11 cellular contexts compared by ENCODE assay signal in genomic region chr4:176794151-176794550, GRCh38. TPM values are rescaled to one million over a fixed set of nuclear protein-coding genes. Genes with fewer than 3 reads are reported as not detected.
DNase-seq lines count a peak whose midpoint lies in the region; ATAC-seq and TF ChIP-seq lines count a peak whose summit lies in the region.
"Had no signal": no experiment of that assay in that cellular context is flagged by ENCODE, and none has a peak within 500 bp of the region (broad histone marks: within the 10 kb centered on the region; RNA-seq: fewer than 3 reads in every experiment).

No MANE protein-coding gene starts in this region.

- H3K23ac ChIP-seq in trophoblast cell (ENCODE audit: low read length) = no peak overlapping the region

- H3K27ac Mint-ChIP-seq in Calu3 (ENCODE audit: unreplicated experiment) = no peak overlapping the region
- H3K27ac Mint-ChIP-seq: IgD-negative memory B cell had no signal

- H3F3A ChIP-seq in PC-9 (ENCODE audit: insufficient read depth, low read depth) = peaks cover 21% of the 10 kb centered on the region

- peaks cover 28% of the 10 kb centered on the region for H3K4me1 Mint-ChIP-seq in Calu3 (ENCODE audit: low read depth, unreplicated experiment)

- no peak overlapping the region for H4K8ac ChIP-seq in trophoblast cell (ENCODE audit: low read depth, low read length)

- H4K91ac ChIP-seq in trophoblast cell (ENCODE audit: low read depth, low read length) = no peak overlapping the region

- H2AFZ ChIP-seq in PC-9 (no peak overlapping the region), trophoblast cell (ENCODE audit: insufficient read depth, low read length, poor library complexity) (no peak overlapping the region)

- H4K12ac ChIP-seq in trophoblast cell (ENCODE audit: low read depth, low read length) = no peak overlapping the region

- H2BK5ac ChIP-seq in trophoblast cell (ENCODE audit: low read depth, low read length, poor library complexity) = no peak overlapping the region

- H3K36me3 Mint-ChIP-seq in Calu3 (ENCODE audit: insufficient read depth, unreplicated experiment) = peaks cover 5% of the 10 kb centered on the region
- H3K36me3 Mint-ChIP-seq: IgD-negative memory B cell had no signal

- H3K14ac ChIP-seq in trophoblast cell (ENCODE audit: low read length) = no peak overlapping the region

- H3K4ac ChIP-seq in trophoblast cell (ENCODE audit: low read depth, low read length) = no peak overlapping the region

- H2BK120ac ChIP-seq in trophoblast cell (ENCODE audit: insufficient read depth, low read length, poor library complexity) = no peak overlapping the region

- H3K18ac ChIP-seq in trophoblast cell (ENCODE audit: low read length) = no peak overlapping the region

- H3K4me2 ChIP-seq in PC-9 (peak overlapping the region; percentile 83), trophoblast cell (ENCODE audit: low read length) (no peak overlapping the region)

- H3K27me3 Mint-ChIP-seq in Calu3 (ENCODE audit: unreplicated experiment) = no peaks in the 10 kb centered on the region

- H3K79me2 ChIP-seq in PC-9 (ENCODE audit: low read depth) (no peaks in the 10 kb centered on the region), trophoblast cell (ENCODE audit: control insufficient read depth, insufficient read depth, low read length, poor library complexity) (no peaks in the 10 kb centered on the region)

- H3K27me3 ChIP-seq in PC-9 (ENCODE audit: insufficient read depth, low read depth) = no peaks in the 10 kb centered on the region
- peaks cover 10% of the 10 kb centered on the region for H3K27me3 ChIP-seq in trophoblast cell (ENCODE audit: insufficient read depth, low read length)

- H3K27ac ChIP-seq in PC-9 = peak overlapping the region; percentile 96
- H3K27ac ChIP-seq in trophoblast cell (ENCODE audit: low read depth, low read length) = no peak overlapping the region
- H3K27ac ChIP-seq: cardiac muscle cell had no signal

- H2BK12ac ChIP-seq in trophoblast cell (ENCODE audit: low read length) = no peak overlapping the region

- H4K20me1 ChIP-seq in PC-9 (ENCODE audit: insufficient read depth) = no peaks in the 10 kb centered on the region

- ATAC-seq in omental fat pad (ENCODE audit: low FRiP score) (peak; percentile 71), GM19455 (IDR thresholded peaks at IDR 0.05; ENCODE audit: unreplicated experiment) (no peak), Right ventricle myocardium superior (ENCODE audit: poor library complexity) (no peak)

- CTCF ChIA-PET in Calu3 (lab: Charles Lee) (no interaction called here), PC-9 (lab: Charles Lee) (no interaction called here), GM10248 (lab: Yijun Ruan, JAX) (no interaction called here)

- H3K79me1 ChIP-seq in trophoblast cell (ENCODE audit: low read length) = no peaks in the 10 kb centered on the region

- H2AK5ac ChIP-seq in trophoblast cell (ENCODE audit: low read length) = no peak overlapping the region

- DNase-seq in Calu3 = no peak
- peak in 1 of 2 experiments; percentile 83 for DNase-seq in PC-9
- DNase-seq in epithelial cell of esophagus (ENCODE audit: low read depth) = peak; percentile 91
- DNase-seq in omental fat pad (ENCODE audit: low spot score) = no peak
- DNase-seq in GM10248 (ENCODE audit: extremely low spot score) = no peak
- no peak for DNase-seq in trophoblast cell
- DNase-seq in Right ventricle myocardium superior = no peak
- DNase-seq: DMS153 had no signal

- no TSS peak for BruUV-seq in Calu3 (replicated peaks; lab: Mats Ljungman, UMichigan)
- BruUV-seq in PC-9 (replicated peaks; lab: Mats Ljungman, UMichigan) = no TSS peak

- no peak for TF ChIP-seq CTCF in Calu3 (IDR thresholded peaks at IDR 0.05; ENCODE audit: unreplicated experiment)
- no peak for TF ChIP-seq CTCF in PC-9 (conservative IDR thresholded peaks at IDR 0.05)
- TF ChIP-seq CTCF in epithelial cell of esophagus (IDR thresholded peaks at IDR 0.05; ENCODE audit: insufficient read depth, low read depth, low read length, missing control alignments) = no peak
- TF ChIP-seq CTCF in omental fat pad (IDR thresholded peaks at IDR 0.05) = no peak
- TF ChIP-seq CTCF in GM10248 (IDR thresholded peaks at IDR 0.05; ENCODE audit: control extremely low read depth, extremely low read depth, low read depth, missing control alignments) = no peak

- H3K9me3 ChIP-seq in PC-9 (ENCODE audit: insufficient read depth, low read depth) (no peaks in the 10 kb centered on the region), trophoblast cell (ENCODE audit: insufficient read depth, low read depth, low read length) (no peaks in the 10 kb centered on the region)

- POLR2A ChIA-PET in PC-9 (lab: Charles Lee; ENCODE audit: unreplicated experiment) = interaction anchor here (0.6 kb wide), 1 partner anchor 253 kb away, joined by 4 read pairs; no protein-coding TSS in a partner anchor
- POLR2A ChIA-PET in GM10248 (lab: Yijun Ruan, JAX) = no interaction called here

- H3K4me3 Mint-ChIP-seq in Calu3 (ENCODE audit: low read depth, unreplicated experiment) = peak overlapping the region; percentile 24

- no peak overlapping the region for H3K9ac ChIP-seq in trophoblast cell (ENCODE audit: low read length)

- no peaks in the 10 kb centered on the region for H3K9me2 ChIP-seq in PC-9 (ENCODE audit: insufficient read depth)

- WGBS in trophoblast cell (ENCODE audit: extremely low coverage, insufficient coverage, insufficient read length) = no CpG with 5 or more reads among the region's 4 CpGs

- H3K4me1 ChIP-seq in PC-9 (replicated peaks; ENCODE audit: insufficient read depth) (peaks cover 33% of the 10 kb centered on the region), trophoblast cell (ENCODE audit: control insufficient read depth in 1 of 2, insufficient read depth in 2 of 2, low read length in 2 of 2) (peaks cover 0 to 2% of the 10 kb centered on the region in 2 experiments)

- H3K36me3 ChIP-seq in PC-9 (ENCODE audit: low read depth) = no peaks in the 10 kb centered on the region
- H3K36me3 ChIP-seq in trophoblast cell (ENCODE audit: control insufficient read depth in 1 of 2, insufficient read depth in 2 of 2, low read length in 2 of 2) = no peaks in the 10 kb centered on the region
- H3K36me3 ChIP-seq: cardiac muscle cell had no signal

- H3K9me3 Mint-ChIP-seq in Calu3 (ENCODE audit: low read depth, unreplicated experiment) = no peaks in the 10 kb centered on the region

- H3K4me3 ChIP-seq in PC-9 = peak overlapping the region; percentile 44; the same call in 1 of the 2 replicates
- H3K4me3 ChIP-seq in epithelial cell of esophagus (ENCODE audit: low read length) = no peak overlapping the region
- H3K4me3 ChIP-seq in trophoblast cell (ENCODE audit: low read depth, low read length) = no peak overlapping the region
- H3K4me3 ChIP-seq: cardiac muscle cell had no signal

- intact Hi-C loops in Calu3 (cut with micrococcal nuclease; ENCODE audit: unreplicated experiment) (loop anchor here (2.0 to 10.0 kb wide), 2 partner anchors 417 to 521 kb away; no protein-coding TSS in a partner anchor), PC-9 (cut with micrococcal nuclease; ENCODE audit: unreplicated experiment) (loop anchor here (1.0 to 10.0 kb wide), 7 partner anchors 45 to 649 kb away; partner anchors contain the start of gene AGA), Right ventricle myocardium superior (cut with DNase I) (loop anchor here (5.0 kb wide), 2 partner anchors 227 to 253 kb away; no protein-coding TSS in a partner anchor)

RNA-seq across cellular contexts. Expression of gene VEGFC, which starts 1.4 kb away (rescaled TPM):
- total RNA-seq in Calu3 (2022) = 1.2 and 1.5 TPM in 2 replicates
- total RNA-seq in PC-9 (2021) = 8.7 and 8.8 TPM in 2 replicates
- 10 to 100 TPM; 14.0 to 30.6 (median 28.5) TPM for total RNA-seq in omental fat pad
- 1.7 and 1.9 TPM in 2 replicates for polyA plus RNA-seq in trophoblast cell (2013)
- total RNA-seq in Right ventricle myocardium superior = 5.4 TPM
- polyA plus RNA-seq: IgD-negative memory B cell had no signal
